15 cellular contexts compared by ENCODE assay signal in the genomic region with DNA sequence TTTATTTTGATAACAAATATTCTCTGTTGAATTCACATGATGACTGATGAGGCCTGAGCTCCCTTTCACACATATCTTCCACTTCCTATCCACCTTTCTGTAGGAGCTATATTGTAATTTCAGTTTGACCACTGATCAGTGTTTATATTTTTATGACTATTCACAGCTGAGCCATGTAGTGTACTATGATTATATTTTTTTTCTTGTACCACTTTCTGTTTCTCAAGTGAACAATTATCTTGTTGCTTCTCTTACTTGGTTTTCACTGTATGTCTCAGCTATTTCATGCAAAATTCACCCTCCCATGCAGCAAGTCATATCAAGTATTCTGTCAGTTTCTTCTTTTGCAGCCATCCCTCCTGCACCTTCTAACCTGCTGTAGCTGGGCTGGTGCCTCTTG. TPM values are rescaled to one million over a fixed set of nuclear protein-coding genes. Genes with fewer than 3 reads are reported as not detected.
DNase-seq lines count a peak whose midpoint lies in the region; ATAC-seq, FAIRE-seq and TF ChIP-seq lines count a peak whose summit lies in the region.
"Had no signal": no experiment of that assay in that cellular context is flagged by ENCODE, and none has a peak within 500 bp of the region (broad histone marks: within the 10 kb centered on the region; RNA-seq: fewer than 3 reads in every experiment).

No MANE protein-coding gene starts in this region.

- DNase-seq in left ventricle myocardium inferior = no peak
- no peak for DNase-seq in left cardiac atrium
- DNase-seq in GM12878 (ENCODE audit: low read depth, low spot score) = no peak
- no peak for DNase-seq in NCI-H446 (lab: John Stamatoyannopoulos, UW)
- DNase-seq in NCI-H748 treated with DMSO at 0.1 percent for 48 hours (lab: John Stamatoyannopoulos, UW) = no peak
- DNase-seq: BE2C; CD8-positive, alpha-beta T cell; DND-41; GF-D8; NCI-H146 had no signal

- intact Hi-C loops in left ventricle myocardium inferior (cut with micrococcal nuclease) = no loop called here
- intact Hi-C loops in left cardiac atrium (cut with DNase I) = no loop called here
- intact Hi-C loops in GM12878 (cut with micrococcal nuclease; ENCODE audit: unreplicated experiment) = no loop called here

- H3K4me2 ChIP-seq in GM12878 (ENCODE audit: control insufficient read depth, insufficient read depth) = no peak overlapping the region

- no peak for TF ChIP-seq EP300 in GM12878 (IDR thresholded peaks at IDR 0.05; ENCODE audit: borderline replicate concordance in 1 of 2, control insufficient read depth in 1 of 2, low read depth in 2 of 2, low read length in 2 of 2)

- H3K27ac ChIP-seq in left ventricle myocardium inferior (replicated peaks) = peak overlapping the region; percentile 85
- H3K27ac ChIP-seq in HEK293 (ENCODE audit: extremely low read depth, low read depth, low read length) = no peak overlapping the region
- no peak overlapping the region for H3K27ac ChIP-seq in GM12878 (ENCODE audit: control insufficient read depth, insufficient read depth)
- H3K27ac ChIP-seq: SK-N-MC had no signal

- SMC1A ChIA-PET in GM12878 (lab: Charles Lee; ENCODE audit: uncharacterized antibody, unreplicated experiment) = interaction anchor here (0.6 to 6.8 kb wide), 5 partner anchors 10 to 67 kb away, joined by 3 to 82 read pairs (median 3); no protein-coding TSS in a partner anchor

- no peak for TF ChIP-seq CTCF in left ventricle myocardium inferior (IDR thresholded peaks at IDR 0.05; ENCODE audit: borderline replicate concordance)
- no peak for TF ChIP-seq CTCF in HEK293 (tag by site-specific recombination; IDR thresholded peaks at IDR 0.05)
- no peak for TF ChIP-seq CTCF in GM12878 (IDR thresholded peaks at IDR 0.05 in 2 of 3, conservative IDR thresholded peaks at IDR 0.05 in 1 of 3; ENCODE audit: control insufficient read depth in 2 of 3, extremely low read depth in 1 of 3, insufficient read depth in 1 of 3, low read depth in 3 of 3, low read length in 3 of 3)

- ATAC-seq in left cardiac atrium (no peak), GM12878 (peak; percentile 45), HG02759 (IDR thresholded peaks at IDR 0.05; ENCODE audit: unreplicated experiment) (no peak)
- ATAC-seq: CD8-positive, alpha-beta T cell had no signal

- in situ Hi-C loops in GM12878 (cut with MboI) = no loop called here

- TF ChIP-seq POLR2A in GM12878 (IDR thresholded peaks at IDR 0.05; ENCODE audit: low read depth, low read length) = no peak

- H3K27me3 ChIP-seq in left ventricle myocardium inferior (ENCODE audit: low read depth) = no peaks in the 10 kb centered on the region
- H3K27me3 ChIP-seq in GM12878 (replicated peaks in 1 of 2; ENCODE audit: control insufficient read depth in 2 of 2, insufficient read depth in 2 of 2, low read length in 1 of 2) = no peaks in the 10 kb centered on the region
- H3K27me3 ChIP-seq: BE2C had no signal

- H3K9ac ChIP-seq in GM12878 (ENCODE audit: control insufficient read depth, insufficient read depth, low read length) = no peak overlapping the region

- BruUV-seq in GM12878 (replicated peaks; lab: Mats Ljungman, UMichigan) = no TSS peak

- peaks cover 24% of the 10 kb centered on the region for H3K79me2 ChIP-seq in GM12878 (ENCODE audit: control insufficient read depth, insufficient read depth, low read length)

- TF ChIP-seq RAD21 in GM12878 (IDR thresholded peaks at IDR 0.05; ENCODE audit: insufficient read depth, low read depth, low read length) = no peak

- H3K36me3 ChIP-seq in left ventricle myocardium inferior (peaks cover 13% of the 10 kb centered on the region), HEK293 (ENCODE audit: control insufficient read depth in 2 of 2, insufficient read depth in 1 of 2, low read length in 2 of 2) (peaks cover 0 to 39% of the 10 kb centered on the region in 2 experiments; a peak in 2 of 3 replicates), GM12878 (ENCODE audit: control insufficient read depth in 2 of 2, insufficient read depth in 2 of 2, low read length in 1 of 2) (peaks cover 4 to 28% of the 10 kb centered on the region in 2 experiments; a peak in 3 of 4 replicates)
- H3K36me3 ChIP-seq: BE2C had no signal

- POLR2A ChIA-PET in HEK293 (lab: Yijun Ruan, JAX) = no interaction called here
- POLR2A ChIA-PET in GM12878 (lab: Charles Lee) = interaction anchor here (0.8 to 1.6 kb wide), 3 partner anchors 8 to 13 kb away, joined by 3 to 5 read pairs (median 4); no protein-coding TSS in a partner anchor

- RAD21 ChIA-PET in GM12878 (lab: Charles Lee; ENCODE audit: unreplicated experiment) = interaction anchor here (1.0 to 1.6 kb wide), 3 partner anchors 10 to 11 kb away, joined by 4 to 9 read pairs (median 7); no protein-coding TSS in a partner anchor

- H3K9me3 ChIP-seq in left ventricle myocardium inferior (replicated peaks) = peaks cover 12% of the 10 kb centered on the region
- H3K9me3 ChIP-seq in HEK293 (ENCODE audit: control insufficient read depth, insufficient read depth, low read depth, low read length) = no peaks in the 10 kb centered on the region
- peaks cover 7% of the 10 kb centered on the region for H3K9me3 ChIP-seq in GM12878 (replicated peaks; ENCODE audit: control insufficient read depth, insufficient read depth, low read length)
- H3K9me3 ChIP-seq: BE2C, HAP-1 had no signal

- H3K4me1 ChIP-seq in left ventricle myocardium inferior (peaks cover 99% of the 10 kb centered on the region), HEK293 (ENCODE audit: control insufficient read depth, insufficient read depth, low read length) (no peaks in the 10 kb centered on the region), GM12878 (ENCODE audit: control insufficient read depth, insufficient read depth, low read length) (peaks cover 33% of the 10 kb centered on the region)
- H3K4me1 ChIP-seq: BE2C had no signal

- CTCF ChIA-PET in HEK293 (lab: Yijun Ruan, JAX) (no interaction called here), GM12878 (lab: Yijun Ruan, JAX) (interaction anchor here (0.5 to 5.1 kb wide), 5 partner anchors 8 to 341 kb away, joined by 3 to 44 read pairs (median 3); no protein-coding TSS in a partner anchor)

- H2AFZ ChIP-seq in GM12878 (ENCODE audit: control insufficient read depth, low read depth, low read length) = no peak overlapping the region

- H3K4me3 ChIP-seq in left ventricle myocardium inferior (no peak overlapping the region), HEK293 (ENCODE audit: low read depth, low read length) (no peak overlapping the region), GM12878 (no peak overlapping the region)
- H3K4me3 ChIP-seq: HAP-1, SK-N-MC had no signal

- FAIRE-seq in GM12878 (lab: Jason Lieb, UNC) = no peak
- FAIRE-seq: D721Med had no signal

- H4K20me1 ChIP-seq in GM12878 (ENCODE audit: control insufficient read depth, insufficient read depth) = peaks cover 2% of the 10 kb centered on the region; the same call in 1 of the 2 replicates

RNA-seq across cellular contexts. Expression of gene ATP6V1E2, which starts 15.4 kb away (rescaled TPM):
- total RNA-seq in left ventricle myocardium inferior (9.1 TPM), left cardiac atrium (1 to 10 TPM; 4.1 to 6.5 TPM), GM12878 (2014; rRNA removed) (7.5 and 8.8 TPM in 2 replicates), GM12878 (2014; rRNA removed; fragmentation: Illumina TruSeq; extraction: Trizol) (7.9 and 8.3 TPM in 2 replicates), GM12878 (2021) (6.8 and 8.9 TPM in 2 replicates)
- 14.5 and 16.0 TPM in 2 replicates for total RNA-seq in GM12878 (2013; cell fraction: nucleolus; rRNA removed)
- 5.3 TPM for polyA plus RNA-seq in GM12878 (2011; ENCODE audit: low read depth)
- polyA plus RNA-seq in GM12878 (2011; rRNA removed) (8.2 and 9.4 TPM in 2 replicates), GM12878 (2014; fragmentation: Illumina TruSeq; extraction: Trizol) (8.6 and 9.0 TPM in 2 replicates), GM12878 (2014; fragmentation: Nextera tagmentation; extraction: Ambion mirVana) (1 to 10 TPM; 2.7 to 3.9 TPM), GM12878 (2014; rRNA removed) (5.9 and 6.4 TPM in 2 replicates), GM12878 (2016; fragmentation: Nextera tagmentation; extraction: Ambion mirVana) (1 to 10 TPM; 5.4 to 6.7 TPM)
- 8.1 and 8.3 TPM in 2 replicates for polyA plus RNA-seq in GM12878 (2011; cell fraction: cytosol; rRNA removed)
- 9.7 and 10.9 TPM in 2 replicates for polyA plus RNA-seq in GM12878 (2011; cell fraction: nucleus; rRNA removed)
- 7.6 and 9.1 TPM in 2 replicates for polyA plus RNA-seq in GM12878 (2012)
- 8.4 and 9.1 TPM in 2 replicates for polyA minus RNA-seq in GM12878 (2011; rRNA and poly(A)+ RNA removed)
- 4.2 and 6.7 TPM in 2 replicates for polyA minus RNA-seq in GM12878 (2011; cell fraction: cytosol; rRNA and poly(A)+ RNA removed)
- 6.5 and 9.8 TPM in 2 replicates for polyA minus RNA-seq in GM12878 (2011; cell fraction: nucleus; rRNA and poly(A)+ RNA removed)

RNA-seq across cellular contexts. Expression of gene RHOQ, which starts 15.5 kb away (rescaled TPM):
- 380 TPM for total RNA-seq in left ventricle myocardium inferior
- total RNA-seq in left cardiac atrium = 100 to 1,000 TPM; 156 to 186 TPM
- 132 and 135 TPM in 2 replicates for total RNA-seq in GM12878 (2013; cell fraction: nucleolus; rRNA removed)
- total RNA-seq in GM12878 (2014; rRNA removed) = 23.6 and 26.9 TPM in 2 replicates
- total RNA-seq in GM12878 (2014; rRNA removed; fragmentation: Illumina TruSeq; extraction: Trizol) = 30.9 and 32.2 TPM in 2 replicates
- total RNA-seq in GM12878 (2021) = 25.6 and 28.3 TPM in 2 replicates
- 26.9 TPM for polyA plus RNA-seq in GM12878 (2011; ENCODE audit: low read depth)
- polyA plus RNA-seq in GM12878 (2011; rRNA removed) = 79.6 and 87.5 TPM in 2 replicates
- polyA plus RNA-seq in GM12878 (2011; cell fraction: cytosol; rRNA removed) = 38.2 and 51.3 TPM in 2 replicates
- polyA plus RNA-seq in GM12878 (2011; cell fraction: nucleus; rRNA removed) = 113 and 146 TPM in 2 replicates
- polyA plus RNA-seq in GM12878 (2012) = 48.1 and 55.1 TPM in 2 replicates
- 39.3 and 43.3 TPM in 2 replicates for polyA plus RNA-seq in GM12878 (2014; fragmentation: Illumina TruSeq; extraction: Trizol)
- polyA plus RNA-seq in GM12878 (2014; fragmentation: Nextera tagmentation; extraction: Ambion mirVana) = 10 to 100 TPM; 11.7 to 12.2 TPM
- 24.0 and 25.7 TPM in 2 replicates for polyA plus RNA-seq in GM12878 (2014; rRNA removed)
- polyA plus RNA-seq in GM12878 (2016; fragmentation: Nextera tagmentation; extraction: Ambion mirVana) = 1 to 10 TPM; 4.6 to 6.0 TPM
- polyA minus RNA-seq in GM12878 (2011; rRNA and poly(A)+ RNA removed) = 45.8 and 52.7 TPM in 2 replicates
- polyA minus RNA-seq in GM12878 (2011; cell fraction: cytosol; rRNA and poly(A)+ RNA removed) = 14.4 and 17.3 TPM in 2 replicates
- polyA minus RNA-seq in GM12878 (2011; cell fraction: nucleus; rRNA and poly(A)+ RNA removed) = 60.0 and 84.1 TPM in 2 replicates

RNA-seq across cellular contexts. Expression of gene PIGF, which starts 59.1 kb away (rescaled TPM):
- total RNA-seq in left ventricle myocardium inferior = 10.3 TPM
- total RNA-seq in left cardiac atrium = 10 to 100 TPM; 11.7 to 16.5 TPM
- total RNA-seq in GM12878 (2013; cell fraction: nucleolus; rRNA removed) = 113 and 119 TPM in 2 replicates
- total RNA-seq in GM12878 (2014; rRNA removed) = 17.5 and 26.9 TPM in 2 replicates
- total RNA-seq in GM12878 (2014; rRNA removed; fragmentation: Illumina TruSeq; extraction: Trizol) = 18.8 and 21.1 TPM in 2 replicates
- 19.7 and 19.8 TPM in 2 replicates for total RNA-seq in GM12878 (2021)
- polyA plus RNA-seq in GM12878 (2011; ENCODE audit: low read depth) = 16.5 TPM
- polyA plus RNA-seq in GM12878 (2011; rRNA removed) = 65.3 and 88.6 TPM in 2 replicates
- 23.4 and 24.3 TPM in 2 replicates for polyA plus RNA-seq in GM12878 (2011; cell fraction: cytosol; rRNA removed)
- polyA plus RNA-seq in GM12878 (2011; cell fraction: nucleus; rRNA removed) = 39.6 and 44.4 TPM in 2 replicates
- 18.8 and 28.7 TPM in 2 replicates for polyA plus RNA-seq in GM12878 (2012)
- polyA plus RNA-seq in GM12878 (2014; fragmentation: Illumina TruSeq; extraction: Trizol) = 21.5 and 27.7 TPM in 2 replicates
- 10 to 100 TPM; 71.6 to 84.1 TPM for polyA plus RNA-seq in GM12878 (2014; fragmentation: Nextera tagmentation; extraction: Ambion mirVana)
- 16.4 and 24.2 TPM in 2 replicates for polyA plus RNA-seq in GM12878 (2014; rRNA removed)
- polyA plus RNA-seq in GM12878 (2016; fragmentation: Nextera tagmentation; extraction: Ambion mirVana) = 10 to 100 TPM; 58.5 to 63.5 TPM
- polyA minus RNA-seq in GM12878 (2011; rRNA and poly(A)+ RNA removed) = 24.1 and 34.1 TPM in 2 replicates
- polyA minus RNA-seq in GM12878 (2011; cell fraction: cytosol; rRNA and poly(A)+ RNA removed) = 12.8 and 16.2 TPM in 2 replicates
- 42.1 and 60.4 TPM in 2 replicates for polyA minus RNA-seq in GM12878 (2011; cell fraction: nucleus; rRNA and poly(A)+ RNA removed)

RNA-seq across cellular contexts. Expression of gene CRIPT, which starts 59.2 kb away (rescaled TPM):
- total RNA-seq in left ventricle myocardium inferior (19.4 TPM), left cardiac atrium (10 to 100 TPM; 13.9 to 15.3 TPM), GM12878 (2014; rRNA removed) (5.3 and 8.4 TPM in 2 replicates), GM12878 (2014; rRNA removed; fragmentation: Illumina TruSeq; extraction: Trizol) (7.3 and 8.4 TPM in 2 replicates), GM12878 (2021) (6.9 and 7.3 TPM in 2 replicates)
- total RNA-seq in GM12878 (2013; cell fraction: nucleolus; rRNA removed) = 24.2 and 26.8 TPM in 2 replicates
- polyA plus RNA-seq in GM12878 (2011; ENCODE audit: low read depth) = 7.3 TPM
- polyA plus RNA-seq in GM12878 (2011; rRNA removed) (12.7 and 21.2 TPM in 2 replicates), GM12878 (2014; fragmentation: Illumina TruSeq; extraction: Trizol) (9.4 and 12.2 TPM in 2 replicates), GM12878 (2014; fragmentation: Nextera tagmentation; extraction: Ambion mirVana) (10 to 100 TPM; 27.2 to 31.1 TPM), GM12878 (2014; rRNA removed) (3.6 and 6.2 TPM in 2 replicates), GM12878 (2016; fragmentation: Nextera tagmentation; extraction: Ambion mirVana) (10 to 100 TPM; 18.8 to 22.0 TPM)
- 2.6 and 4.1 TPM in 2 replicates for polyA plus RNA-seq in GM12878 (2011; cell fraction: cytosol; rRNA removed)
- 3.7 and 4.0 TPM in 2 replicates for polyA plus RNA-seq in GM12878 (2011; cell fraction: nucleus; rRNA removed)
- polyA plus RNA-seq in GM12878 (2012) = 8.1 and 11.8 TPM in 2 replicates
- polyA minus RNA-seq in GM12878 (2011; rRNA and poly(A)+ RNA removed) = 3.3 and 3.9 TPM in 2 replicates
- 1.0 and 2.1 TPM in 2 replicates for polyA minus RNA-seq in GM12878 (2011; cell fraction: cytosol; rRNA and poly(A)+ RNA removed)
- 4.4 and 6.9 TPM in 2 replicates for polyA minus RNA-seq in GM12878 (2011; cell fraction: nucleus; rRNA and poly(A)+ RNA removed)
